11 cellular contexts compared by ENCODE assay signal in genomic region chr12:124740691-124741137, GRCh38.
DNase-seq lines count a peak whose midpoint lies in the region; ATAC-seq, FAIRE-seq and TF ChIP-seq lines count a peak whose summit lies in the region.
"Had no signal": no experiment of that assay in that cellular context is flagged by ENCODE, and none has a peak within 500 bp of the region (broad histone marks: within the 10 kb centered on the region; RNA-seq: fewer than 3 reads in every experiment).

No MANE protein-coding gene starts in this region.

- peaks cover 6% of the 10 kb centered on the region for H3K4me1 Mint-ChIP-seq in Caco-2 (ENCODE audit: low read depth, unreplicated experiment)

- H3K4me3 ChIP-seq in left lung = no peak overlapping the region
- no peak overlapping the region for H3K4me3 ChIP-seq in Caco-2 (ENCODE audit: low read depth, low read length)

- H3K4me3 Mint-ChIP-seq in Caco-2 (ENCODE audit: unreplicated experiment) = no peak overlapping the region
- H3K4me3 Mint-ChIP-seq: T-helper 1 cell treated with Interleukin-12 subunit alpha and Interleukin-12 subunit beta and Interleukin-4 antibody, amounts not matched to agents 30 μg/mL and 1 μg/mL, for 36 hours had no signal

- peak overlapping the region in 1 of 2 donors; percentile 25 for H3K27ac ChIP-seq in left lung

- H3K9me3 ChIP-seq in left lung = peaks cover 0 to 6% of the 10 kb centered on the region in 2 donors
- 0 out of 2 replicates have a peak, but pooled peaks cover 8% of the 10 kb centered on the region for H3K9me3 ChIP-seq in Caco-2

- BruUV-seq in Caco-2 (replicated peaks; lab: Mats Ljungman, UMichigan) = no TSS peak

- intact Hi-C loops in left lung (cut with DNase I) = no loop called here
- intact Hi-C loops in Caco-2 (cut with micrococcal nuclease; ENCODE audit: unreplicated experiment) = no loop called here

- H3K36me3 ChIP-seq in left lung (no peaks in the 10 kb centered on the region), Caco-2 (ENCODE audit: control insufficient read depth, insufficient read depth, low read length) (no peaks in the 10 kb centered on the region)

- peaks cover 0 to 2% of the 10 kb centered on the region in 2 donors for H3K27me3 ChIP-seq in left lung
- H3K27me3 ChIP-seq in Caco-2 (replicated peaks; ENCODE audit: control insufficient read depth, insufficient read depth, low read length) = no peaks in the 10 kb centered on the region

- CTCF ChIA-PET in Caco-2 (lab: Charles Lee) = no interaction called here

- DNase-seq in stimulated activated CD4-positive, alpha-beta T cell treated with anti-CD3 and anti-CD28 coated beads, Interleukin-12 subunit alpha, Interleukin-12 subunit beta, amount 100 ng/mL, for 4 hours = peak; percentile 27
- DNase-seq in stimulated activated CD4-positive, alpha-beta T cell treated with anti-CD3 and anti-CD28 coated beads, Interleukin-2, amount 100 ng/mL, for 48 hours = no peak
- DNase-seq in astrocyte of the hippocampus (ENCODE audit: low read depth, low spot score) = peak; percentile 70
- peak in 1 of 2 donors; percentile 60 for DNase-seq in left lung
- peak; percentile 88 for DNase-seq in urothelium cell line (ENCODE audit: low spot score)
- no peak for DNase-seq in NK-92 treated with Interleukin-12 subunit alpha and Interleukin-12 subunit beta, amount 100 ng/mL, for 24 hours (lab: John Stamatoyannopoulos, UW)
- no peak for DNase-seq in activated CD8-positive, alpha-beta memory T cell treated with anti-CD3 and anti-CD28 coated beads, Interleukin-2, amount 50 U/mL, for 4 hours
- no peak for DNase-seq in Caco-2
- DNase-seq: DMS153 had no signal

- POLR2A ChIA-PET in Caco-2 (lab: Charles Lee) = no interaction called here

- H3K4me1 ChIP-seq in left lung (peaks cover 0 to 44% of the 10 kb centered on the region in 2 donors), Caco-2 (no peaks in the 10 kb centered on the region; the same call in 1 of the 2 replicates)

- peak; percentile 74 for FAIRE-seq in urothelium cell line (lab: Jason Lieb, UNC)
- FAIRE-seq: endometrium had no signal

- no peak overlapping the region for H3K27ac Mint-ChIP-seq in Caco-2 (ENCODE audit: unreplicated experiment)
- H3K27ac Mint-ChIP-seq: T-helper 1 cell treated with Interleukin-12 subunit alpha and Interleukin-12 subunit beta and Interleukin-4 antibody, amounts not matched to agents 30 μg/mL and 1 μg/mL, for 36 hours had no signal

- peak; percentile 16 for ATAC-seq in left lung

- no peaks in the 10 kb centered on the region for H3K9me3 Mint-ChIP-seq in Caco-2 (ENCODE audit: unreplicated experiment)
- H3K9me3 Mint-ChIP-seq: T-helper 1 cell treated with Interleukin-12 subunit alpha and Interleukin-12 subunit beta and Interleukin-4 antibody, amounts not matched to agents 30 μg/mL and 1 μg/mL, for 36 hours had no signal

- H3K27me3 Mint-ChIP-seq in Caco-2 (ENCODE audit: insufficient read depth, unreplicated experiment) = no peaks in the 10 kb centered on the region

- no peak for TF ChIP-seq CTCF in left lung (IDR thresholded peaks at IDR 0.05)
- no peak for TF ChIP-seq CTCF in Caco-2 (IDR thresholded peaks at IDR 0.05; ENCODE audit: insufficient read depth in 1 of 2, low read depth in 1 of 2, low read length in 1 of 2, severe bottlenecking in 1 of 2, unreplicated experiment in 1 of 2)

- H3K36me3 Mint-ChIP-seq in Caco-2 (ENCODE audit: insufficient read depth, unreplicated experiment) = peaks cover 4% of the 10 kb centered on the region

Comparison
In these comparisons a context has a peak if more than half of its experiments do, and no peak if none do; other contexts are left out.
1. DNase-seq: peak in stimulated activated CD4-positive, alpha-beta T cell treated with anti-CD3 and anti-CD28 coated beads, Interleukin-12 subunit alpha, Interleukin-12 subunit beta, amount 100 ng/mL, for 4 hours (single experiment), astrocyte of the hippocampus (single experiment) and urothelium cell line (single experiment); none in stimulated activated CD4-positive, alpha-beta T cell treated with anti-CD3 and anti-CD28 coated beads, Interleukin-2, amount 100 ng/mL, for 48 hours (0 of 2), NK-92 treated with Interleukin-12 subunit alpha and Interleukin-12 subunit beta, amount 100 ng/mL, for 24 hours (single experiment), activated CD8-positive, alpha-beta memory T cell treated with anti-CD3 and anti-CD28 coated beads, Interleukin-2, amount 50 U/mL, for 4 hours (single experiment) and Caco-2 (0 of 2).